In the genomic region with DNA sequence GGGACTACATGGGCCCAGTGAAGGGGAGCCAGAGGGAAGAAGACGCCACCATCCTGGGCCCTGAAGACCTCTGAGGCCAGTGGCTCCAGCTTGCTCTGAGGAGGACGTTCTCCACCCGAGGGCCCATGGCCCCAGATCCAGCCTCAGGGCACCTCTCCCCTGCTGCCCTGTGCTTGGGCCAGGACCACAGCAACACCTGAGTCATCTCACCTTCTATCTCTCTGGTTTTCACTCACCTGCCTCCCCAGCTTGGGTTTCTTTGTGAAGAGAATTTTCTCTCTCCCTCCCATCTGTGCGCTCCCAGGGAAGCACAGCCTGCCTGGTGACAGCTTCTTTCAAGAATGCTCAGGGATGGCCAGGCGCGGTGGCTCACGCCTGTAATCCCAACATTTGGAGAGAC, we compare ENCODE assay signal across 23 cellular contexts.
"Had no signal": no experiment of that assay in that cellular context is flagged by ENCODE, and none has a peak within 500 bp of the region (broad histone marks: within the 10 kb centered on the region; RNA-seq: fewer than 3 reads in every experiment).

No MANE protein-coding gene starts in this region.

- H3K9me3 ChIP-seq: spleen had no signal

- H3K4me1 ChIP-seq: foreskin keratinocyte had no signal

- H3K4me3 Mint-ChIP-seq: activated CD4-positive, alpha-beta memory T cell treated with anti-CD3 and anti-CD28 coated beads, Interleukin-2, amount 10 ng/mL, durations not matched to agents 7 days and 5 days; activated naive CD8-positive, alpha-beta T cell treated with anti-CD3 and anti-CD28 coated beads, Interleukin-2, amount 50 U/mL, for 24 hours; activated T-helper 1 cell treated with anti-CD3 and anti-CD28 coated beads, Interleukin-12 subunit alpha, Interleukin-12 subunit beta, Interleukin-2, Interleukin-4 antibody, amounts not matched to agents 30 ng/mL and 10 ng/mL and 1 ng/mL, durations not matched to agents 14 hours and 24 hours and 36 hours; brain; natural killer cell; T-helper 1 cell treated with Interleukin-12 subunit alpha and Interleukin-12 subunit beta and Interleukin-4 antibody, amounts not matched to agents 30 μg/mL and 1 μg/mL, for 36 hours had no signal

- H3K36me3 ChIP-seq: spleen had no signal

- H3K27ac ChIP-seq: foreskin keratinocyte had no signal

- H3K4me3 ChIP-seq: spleen had no signal

- DNase-seq: activated CD4-positive, alpha-beta memory T cell treated with anti-CD3 and anti-CD28 coated beads, Interleukin-2, amount 10 ng/mL, durations not matched to agents 7 days and 5 days; activated CD4-positive, alpha-beta T cell treated with anti-CD3 and anti-CD28 coated beads for 48 hours; activated CD4-positive, CD25-positive, alpha-beta regulatory T cell; activated gamma-delta T cell; activated naive CD4-positive, alpha-beta T cell treated with anti-CD3 and anti-CD28 coated beads, Interleukin-2, amount 50 U/mL, for 16 hours; activated naive CD8-positive, alpha-beta T cell treated with anti-CD3 and anti-CD28 coated beads, Interleukin-2, amount 50 U/mL, for 24 hours; caudate nucleus; dermis blood vessel endothelial cell; effector CD8-positive, alpha-beta T cell; foreskin keratinocyte; glutamatergic neuron; hippocampal formation; left ventricle myocardium superior; mammary epithelial cell; midbrain; natural killer cell; nucleus accumbens; spleen; stimulated activated CD4-positive, alpha-beta T cell treated with anti-CD3 and anti-CD28 coated beads, Interleukin-4, amount 100 ng/mL, for 1 hour; stimulated activated naive CD8-positive, alpha-beta T cell treated with anti-CD3 and anti-CD28 coated beads, Interleukin-15, Interleukin-2, amounts not matched to agents 100 U/mL and 50 U/mL, for 24 hours had no signal

- H3K36me3 Mint-ChIP-seq: brain, natural killer cell had no signal

- H3K27me3 Mint-ChIP-seq: activated CD4-positive, alpha-beta memory T cell treated with anti-CD3 and anti-CD28 coated beads, Interleukin-2, amount 10 ng/mL, durations not matched to agents 7 days and 5 days; activated naive CD8-positive, alpha-beta T cell treated with anti-CD3 and anti-CD28 coated beads, Interleukin-2, amount 50 U/mL, for 24 hours; brain had no signal

- H3K27ac Mint-ChIP-seq: activated CD4-positive, alpha-beta memory T cell treated with anti-CD3 and anti-CD28 coated beads, Interleukin-2, amount 10 ng/mL, durations not matched to agents 7 days and 5 days; activated naive CD8-positive, alpha-beta T cell treated with anti-CD3 and anti-CD28 coated beads, Interleukin-2, amount 50 U/mL, for 24 hours; activated T-helper 1 cell treated with anti-CD3 and anti-CD28 coated beads, Interleukin-12 subunit alpha, Interleukin-12 subunit beta, Interleukin-2, Interleukin-4 antibody, amounts not matched to agents 30 ng/mL and 10 ng/mL and 1 ng/mL, durations not matched to agents 14 hours and 24 hours and 36 hours; brain; natural killer cell; T-helper 1 cell treated with Interleukin-12 subunit alpha and Interleukin-12 subunit beta and Interleukin-4 antibody, amounts not matched to agents 30 μg/mL and 1 μg/mL, for 36 hours had no signal

- H3K9me3 Mint-ChIP-seq: activated CD4-positive, alpha-beta memory T cell treated with anti-CD3 and anti-CD28 coated beads, Interleukin-2, amount 10 ng/mL, durations not matched to agents 7 days and 5 days; activated naive CD8-positive, alpha-beta T cell treated with anti-CD3 and anti-CD28 coated beads, Interleukin-2, amount 50 U/mL, for 24 hours; activated T-helper 1 cell treated with anti-CD3 and anti-CD28 coated beads, Interleukin-12 subunit alpha, Interleukin-12 subunit beta, Interleukin-2, Interleukin-4 antibody, amounts not matched to agents 30 ng/mL and 10 ng/mL and 1 ng/mL, durations not matched to agents 14 hours and 24 hours and 36 hours; natural killer cell; T-helper 1 cell treated with Interleukin-12 subunit alpha and Interleukin-12 subunit beta and Interleukin-4 antibody, amounts not matched to agents 30 μg/mL and 1 μg/mL, for 36 hours had no signal

- H3K27me3 ChIP-seq: foreskin keratinocyte, spleen had no signal

- ATAC-seq: activated naive CD8-positive, alpha-beta T cell treated with anti-CD3 and anti-CD28 coated beads, Interleukin-2, amount 50 U/mL, for 24 hours; foreskin keratinocyte; left ventricle myocardium superior; natural killer cell; stimulated activated naive CD8-positive, alpha-beta T cell treated with anti-CD3 and anti-CD28 coated beads, Interleukin-15, Interleukin-2, amounts not matched to agents 100 U/mL and 50 U/mL, for 24 hours had no signal
